Comparison of ENCODE assay signal across 8 cellular contexts in genomic region chr11:34439521-34440258, GRCh38. TPM values are rescaled to one million over a fixed set of nuclear protein-coding genes. Genes with fewer than 3 reads are reported as not detected.
DNase-seq lines count a peak whose midpoint lies in the region; ATAC-seq and TF ChIP-seq lines count a peak whose summit lies in the region.

No MANE protein-coding gene starts in this region.

- H3K36me3 ChIP-seq in PC-9 (ENCODE audit: low read depth) (peaks cover 12% of the 10 kb centered on the region; the same call in 1 of the 2 replicates), psoas muscle (ENCODE audit: insufficient read depth in 1 of 2, low read depth in 1 of 2) (peaks cover 0 to 3% of the 10 kb centered on the region in 2 donors)

- H3K4me3 ChIP-seq in GM12865 (ENCODE audit: low read depth, low read length), result peak overlapping the region; percentile 79
- peak overlapping the region; percentile 90 for H3K4me3 ChIP-seq in PC-9
- H3K4me3 ChIP-seq in epithelial cell of esophagus (ENCODE audit: low read length), result peak overlapping the region; percentile 86
- H3K4me3 ChIP-seq in psoas muscle, result peak overlapping the region; percentile 87

- H4K20me1 ChIP-seq in PC-9 (ENCODE audit: insufficient read depth), result peaks cover 4% of the 10 kb centered on the region

- no peaks in the 10 kb centered on the region for H3K9me2 ChIP-seq in PC-9 (ENCODE audit: insufficient read depth)

- peak overlapping the region; percentile 97 for H2AFZ ChIP-seq in PC-9

- 13 to 24% (median 17%) methylated on average over 10 of the region's 10 CpGs for WGBS in psoas muscle, 3 donors

- peak overlapping the region; percentile 99 for H3K4me2 ChIP-seq in PC-9

- no peak for ATAC-seq in psoas muscle
- no peak for ATAC-seq in HG02623 (IDR thresholded peaks at IDR 0.05; ENCODE audit: unreplicated experiment)

- H3K79me2 ChIP-seq in PC-9 (ENCODE audit: low read depth), result peaks cover 58% of the 10 kb centered on the region

- DNase-seq in GM12865 (ENCODE audit: low read depth) (no peak), PC-9 (peak in 1 of 2 experiments; percentile 37), epithelial cell of esophagus (ENCODE audit: low read depth) (no peak), psoas muscle (no peak), DMS114 treated with DMSO at 0.1 percent for 48 hours (lab: John Stamatoyannopoulos, UW; ENCODE audit: unreplicated experiment) (no peak), NCI-H2081 treated with DMSO at 0.1 percent for 48 hours (lab: John Stamatoyannopoulos, UW) (no peak)
- no peak for DNase-seq in effector CD8-positive, alpha-beta T cell (lab: John Stamatoyannopoulos, UW)

- intact Hi-C loops in PC-9 (cut with micrococcal nuclease; ENCODE audit: unreplicated experiment), result loop anchor here (2.0 to 5.0 kb wide), 2 partner anchors 42 to 69 kb away; no protein-coding TSS in a partner anchor
- intact Hi-C loops in psoas muscle (cut with DNase I), result no loop called here

- TF ChIP-seq CTCF in GM12865 (IDR thresholded peaks at IDR 0.05; ENCODE audit: insufficient read depth, low read depth, low read length, missing control alignments), result no peak
- no peak for TF ChIP-seq CTCF in PC-9 (conservative IDR thresholded peaks at IDR 0.05)
- no peak for TF ChIP-seq CTCF in epithelial cell of esophagus (IDR thresholded peaks at IDR 0.05; ENCODE audit: insufficient read depth, low read depth, low read length, missing control alignments)
- TF ChIP-seq CTCF in psoas muscle (IDR thresholded peaks at IDR 0.05), result no peak

- no TSS peak for BruUV-seq in PC-9 (replicated peaks; lab: Mats Ljungman, UMichigan)

- H3F3A ChIP-seq in PC-9 (ENCODE audit: insufficient read depth, low read depth), result no peaks in the 10 kb centered on the region

- peaks cover 20% of the 10 kb centered on the region for H3K4me1 ChIP-seq in PC-9 (replicated peaks; ENCODE audit: insufficient read depth)
- peaks cover 42% of the 10 kb centered on the region for H3K4me1 ChIP-seq in psoas muscle

- H3K9me3 ChIP-seq in PC-9 (ENCODE audit: insufficient read depth, low read depth) (peaks cover 6% of the 10 kb centered on the region; the same call in 1 of the 2 replicates), psoas muscle (no peaks in the 10 kb centered on the region)

- peak overlapping the region; percentile 54 for H3K27ac ChIP-seq in PC-9
- peak overlapping the region; percentile 95 for H3K27ac ChIP-seq in psoas muscle

- CTCF ChIA-PET in PC-9 (lab: Charles Lee), result interaction anchor here (0.6 to 0.8 kb wide), 2 partner anchors 22 to 560 kb away, joined by 3 to 6 read pairs; no protein-coding TSS in a partner anchor

- H3K27me3 ChIP-seq in PC-9 (ENCODE audit: insufficient read depth, low read depth) (no peaks in the 10 kb centered on the region), psoas muscle (ENCODE audit: insufficient read depth in 3 of 3, low read length in 2 of 3) (no peaks in the 10 kb centered on the region)

- POLR2A ChIA-PET in PC-9 (lab: Charles Lee; ENCODE audit: unreplicated experiment), result interaction anchor here (0.6 to 1.0 kb wide), 4 partner anchors 12 to 421 kb away, joined by 3 to 5 read pairs (median 5); no protein-coding TSS in a partner anchor

RNA-seq across cellular contexts. Expression of gene CAT, which starts 1.0 kb away (rescaled TPM):
- total RNA-seq in PC-9 (2021), result 54.4 and 63.4 TPM in 2 replicates
- total RNA-seq in psoas muscle, result 10 to 100 TPM; 70.2 to 95.0 (median 87.7) TPM
- polyA plus RNA-seq in psoas muscle, result 100 to 1,000 TPM in 1 of 3 donors, 10 to 100 TPM in 2; 27.9 to 110 (median 57.8) TPM
